ENCODE assay signal across 22 cellular contexts in the genomic region with DNA sequence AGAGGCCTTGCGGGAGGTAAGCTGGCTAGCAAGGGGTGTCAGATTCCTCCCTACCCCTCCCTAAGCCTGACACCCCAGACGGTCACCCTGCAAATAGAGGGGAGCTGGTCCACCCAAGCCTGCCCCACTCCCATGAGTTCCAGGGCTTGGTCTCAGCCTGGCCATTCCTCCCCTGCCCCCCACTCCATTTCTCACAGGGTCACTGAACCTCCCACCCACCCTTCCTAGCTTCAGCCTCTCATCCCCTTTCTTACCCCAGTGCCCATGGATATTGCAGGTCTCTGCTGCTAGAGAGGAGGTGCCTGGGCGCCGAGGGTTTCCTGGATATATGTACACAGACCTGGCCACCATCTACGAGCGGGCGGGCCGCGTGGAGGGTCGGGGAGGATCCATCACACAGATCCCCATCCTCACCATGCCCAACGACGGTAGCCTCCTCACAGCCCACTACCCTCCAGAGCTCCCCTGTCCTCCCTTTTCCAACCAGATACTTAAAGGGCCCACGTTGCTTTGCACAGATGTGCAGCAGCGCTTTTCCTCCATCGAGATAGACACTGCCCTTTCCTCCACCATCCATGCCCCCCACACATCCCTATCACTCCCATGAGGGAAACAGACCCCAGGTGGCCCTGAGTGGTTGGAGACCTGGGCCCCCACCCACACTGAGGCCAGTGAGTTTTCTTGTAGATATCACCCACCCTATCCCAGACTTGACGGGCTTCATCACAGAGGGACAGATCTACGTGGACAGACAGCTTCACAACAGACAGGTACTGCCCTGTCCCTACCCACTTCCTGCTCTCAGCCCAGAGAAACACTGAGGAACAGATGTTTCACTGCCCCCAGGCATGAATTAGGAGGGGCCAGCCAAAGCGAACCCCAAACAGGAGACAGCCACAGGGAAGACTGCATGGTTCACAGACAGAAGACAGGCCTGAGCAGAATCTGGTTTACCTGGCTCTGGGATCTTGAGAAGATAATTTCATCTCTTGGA. TPM values are rescaled to one million over a fixed set of nuclear protein-coding genes. Genes with fewer than 3 reads are reported as not detected.
DNase-seq lines count a peak whose midpoint lies in the region; ATAC-seq and TF ChIP-seq lines count a peak whose summit lies in the region.
"Had no signal": no experiment of that assay in that cellular context is flagged by ENCODE, and none has a peak within 500 bp of the region (broad histone marks: within the 10 kb centered on the region; RNA-seq: fewer than 3 reads in every experiment).

No MANE protein-coding gene starts in this region.

- intact Hi-C loops in cardiac septum (cut with DNase I) (no loop called here), heart right ventricle (cut with DNase I) (no loop called here), body of pancreas (cut with DNase I) (no loop called here)

- H3K36me3 ChIP-seq in heart right ventricle (no peaks in the 10 kb centered on the region), body of pancreas (replicated peaks in 1 of 2; ENCODE audit: insufficient read depth in 1 of 2, low read depth in 2 of 2) (no peaks in the 10 kb centered on the region)
- H3K36me3 ChIP-seq: right lobe of liver, SJCRH30, vagina, WERI-Rb-1 had no signal

- H3K4me1 ChIP-seq in heart right ventricle = peaks cover 2 to 10% (median 8%) of the 10 kb centered on the region in 9 donors
- H3K4me1 ChIP-seq in body of pancreas = peaks cover 3% of the 10 kb centered on the region
- H3K4me1 ChIP-seq: SJCRH30 had no signal

- WGBS in heart right ventricle, 2 donors = 68 to 78% methylated on average over 18 of the region's 18 CpGs
- WGBS in body of pancreas, 2 donors = 67 to 70% methylated on average over 15 to 18 of the region's 18 CpGs

- TF ChIP-seq CTCF in heart right ventricle (IDR thresholded peaks at IDR 0.05) (no peak), body of pancreas (IDR thresholded peaks at IDR 0.05) (no peak)

- no peak overlapping the region for H3K4me3 ChIP-seq in heart right ventricle
- no peak overlapping the region for H3K4me3 ChIP-seq in body of pancreas
- H3K4me3 ChIP-seq: right lobe of liver, SJCRH30, vagina had no signal

- H3K27me3 ChIP-seq in heart right ventricle (peaks cover 4 to 45% (median 33%) of the 10 kb centered on the region in 7 donors), body of pancreas (no peaks in the 10 kb centered on the region)
- H3K27me3 ChIP-seq: SJCRH30, vagina had no signal

- peak; percentile 67 for DNase-seq in cardiac septum (ENCODE audit: low spot score)
- no peak for DNase-seq in heart right ventricle
- peak in 3 of 4 donors; percentile 1 to 12 (median 5) for DNase-seq in body of pancreas
- peak; percentile 8 for DNase-seq in mucosa of gallbladder (ENCODE audit: low spot score)
- no peak for DNase-seq in NCI-H510A treated with DMSO at 0.1 percent for 48 hours (lab: John Stamatoyannopoulos, UW)
- no peak for DNase-seq in DMS153 (lab: John Stamatoyannopoulos, UW)
- DNase-seq: anterior cingulate cortex; caudate nucleus; CD4-positive, alpha-beta memory T cell; HCEC 1CT; NCI-H446 treated with DMSO at 0.1 percent for 48 hours; SJCRH30; stimulated activated CD4-positive, alpha-beta T cell treated with anti-CD3 and anti-CD28 coated beads, Interleukin-15, amount 100 ng/mL, for 24 hours; T-helper 17 cell; WERI-Rb-1 had no signal

- no peak overlapping the region for H3K27ac ChIP-seq in heart right ventricle
- no peak overlapping the region for H3K27ac ChIP-seq in body of pancreas
- H3K27ac ChIP-seq: right lobe of liver, SJCRH30, vagina, WERI-Rb-1 had no signal

- H3K9me3 ChIP-seq in heart right ventricle (no peaks in the 10 kb centered on the region), body of pancreas (no peaks in the 10 kb centered on the region)
- H3K9me3 ChIP-seq: right lobe of liver, SJCRH30, vagina had no signal

- no peak for TF ChIP-seq POLR2A in body of pancreas (IDR thresholded peaks at IDR 0.05)

- ATAC-seq in heart right ventricle (no peak), body of pancreas (no peak), HG03108 (IDR thresholded peaks at IDR 0.05; ENCODE audit: unreplicated experiment) (no peak)
- ATAC-seq: Panc1, right lobe of liver, T-helper 17 cell had no signal

RNA-seq across cellular contexts. Expression of a gene that starts 15.2 kb away (rescaled TPM):
- total RNA-seq in cardiac septum = 0.38 TPM
- 1 to 10 TPM in 1 of 10 donors, under 1 TPM in 8, not detected in 1; 0.14 to 1.3 (median 0.74) TPM for total RNA-seq in heart right ventricle
- 1 to 10 TPM in 1 of 2 donors, under 1 TPM in 1; 0.97 to 1.1 TPM for polyA plus RNA-seq in heart right ventricle
- 10 to 100 TPM in 1 of 2 donors, 1 to 10 TPM in 1; 4.7 to 10.2 TPM for total RNA-seq in body of pancreas
- 2.9 TPM for total RNA-seq in mucosa of gallbladder
- total RNA-seq: activated CD8-positive, alpha-beta memory T cell treated with anti-CD3 and anti-CD28 coated beads for 36 hours had no signal
- polyA plus RNA-seq: CD4-positive, alpha-beta memory T cell had no signal

RNA-seq across cellular contexts. Expression of a gene that starts 27.5 kb away (rescaled TPM):
- 0.43 TPM for total RNA-seq in cardiac septum
- total RNA-seq in heart right ventricle = 1 to 10 TPM in 3 of 10 donors, under 1 TPM in 3, not detected in 4; 0.30 to 2.0 (median 0.88) TPM
- 1 to 10 TPM in 1 of 2 donors, under 1 TPM in 1; 0.28 to 6.4 TPM for polyA plus RNA-seq in heart right ventricle
- total RNA-seq in body of pancreas = 10 to 100 TPM in 1 of 2 donors, 1 to 10 TPM in 1; 9.9 to 17.9 TPM
- total RNA-seq in mucosa of gallbladder = 1.6 TPM
- total RNA-seq: activated CD8-positive, alpha-beta memory T cell treated with anti-CD3 and anti-CD28 coated beads for 36 hours; CD4-positive, alpha-beta memory T cell; dermis microvascular lymphatic vessel endothelial cell; mesothelial cell of epicardium; T-helper 17 cell; vagina had no signal
- polyA plus RNA-seq: CD4-positive, alpha-beta memory T cell had no signal

RNA-seq across cellular contexts. Expression of a gene that starts 31.5 kb away (rescaled TPM):
- total RNA-seq in cardiac septum = 46.1 TPM
- 10 to 100 TPM; 35.9 to 67.0 (median 45.1) TPM for total RNA-seq in heart right ventricle
- polyA plus RNA-seq in heart right ventricle = 10 to 100 TPM; 17.5 to 34.4 TPM
- total RNA-seq in body of pancreas = 10 to 100 TPM; 16.6 to 19.1 TPM
- 62.8 TPM for total RNA-seq in mucosa of gallbladder

Comparison
In these comparisons a context has a peak if more than half of its experiments do, and no peak if none do; other contexts are left out.
1. DNase-seq: peak in cardiac septum (single experiment), body of pancreas (3 of 4) and mucosa of gallbladder (single experiment); none in heart right ventricle (0 of 2), NCI-H510A treated with DMSO at 0.1 percent for 48 hours (single experiment) and DMS153 (single experiment).